In the genomic region with DNA sequence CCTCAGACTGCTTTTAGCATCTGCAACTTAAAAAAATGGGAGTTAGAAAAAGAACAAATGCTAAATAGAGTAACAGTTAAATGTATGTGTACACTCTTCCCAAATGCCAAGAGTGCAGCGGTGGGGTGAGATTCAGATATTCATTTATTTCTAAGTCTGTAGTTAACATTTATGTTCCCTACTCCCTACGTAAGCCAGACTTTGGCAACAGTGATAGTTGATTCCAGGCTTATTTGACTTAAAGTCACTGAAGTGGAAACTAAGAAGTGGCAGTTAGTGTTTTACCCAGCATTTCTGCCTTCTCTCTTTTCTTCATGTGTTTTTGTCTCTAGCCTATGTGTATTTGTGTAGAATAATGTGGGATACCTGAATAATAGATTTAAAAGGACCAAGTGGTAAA, we compare ENCODE assay signal across 17 cellular contexts. TPM values are rescaled to one million over a fixed set of nuclear protein-coding genes. Genes with fewer than 3 reads are reported as not detected.
A peak's percentile ranks its signal among the peaks of the same experiment; 100 is the strongest.
DNase-seq lines count a peak whose midpoint lies in the region; ATAC-seq and TF ChIP-seq lines count a peak whose summit lies in the region.
"Had no signal": no experiment of that assay in that cellular context is flagged by ENCODE, and none has a peak within 500 bp of the region (broad histone marks: within the 10 kb centered on the region; RNA-seq: fewer than 3 reads in every experiment).

No MANE protein-coding gene starts in this region.

- no peaks in the 10 kb centered on the region for H3K9me2 ChIP-seq in Loucy (replicated peaks; ENCODE audit: low read depth, low read length)

- BruUV-seq in mammary epithelial cell (replicated peaks; lab: Mats Ljungman, UMichigan) = no TSS peak
- no TSS peak for BruUV-seq in MCF 10A (replicated peaks; lab: Mats Ljungman, UMichigan)

- POLR2A ChIA-PET in MCF 10A (lab: Yijun Ruan, JAX) = no interaction called here

- dilution Hi-C loops in mammary epithelial cell (cut with HindIII; ENCODE audit: low sequenced_read_pairs) = no loop called here

- H3K4me3 Mint-ChIP-seq in MCF 10A (ENCODE audit: unreplicated experiment) = no peak overlapping the region
- H3K4me3 Mint-ChIP-seq: central memory CD8-positive, alpha-beta T cell had no signal

- H3K4me1 Mint-ChIP-seq in MCF 10A (ENCODE audit: insufficient read depth, unreplicated experiment) = peaks cover 27% of the 10 kb centered on the region

- no peak overlapping the region for H3K27ac ChIP-seq in mammary epithelial cell (ENCODE audit: insufficient read depth, low read depth, low read length)

- peaks cover 63% of the 10 kb centered on the region for H3K79me2 ChIP-seq in mammary epithelial cell (ENCODE audit: insufficient read depth, low read length)
- H3K79me2 ChIP-seq in Loucy (ENCODE audit: insufficient read depth, low read length) = peaks cover 82% of the 10 kb centered on the region

- H3K4me2 ChIP-seq in mammary epithelial cell (ENCODE audit: insufficient read depth, low read depth, low read length) (peak overlapping the region; percentile 84), Loucy (ENCODE audit: low read depth, low read length, poor library complexity, severe bottlenecking) (peak overlapping the region; percentile 97)

- peak overlapping the region in 1 of 3 experiments; percentile 9 for H3K4me3 ChIP-seq in mammary epithelial cell (replicated peaks in 1 of 3; ENCODE audit: insufficient read depth in 1 of 3, low read depth in 2 of 3, low read length in 3 of 3)
- peak overlapping the region; percentile 87 for H3K4me3 ChIP-seq in Loucy (ENCODE audit: low read length, poor library complexity, severe bottlenecking)
- H3K4me3 ChIP-seq in retinal pigment epithelial cell (ENCODE audit: low read length) = no peak overlapping the region
- H3K4me3 ChIP-seq: lung had no signal

- 0 out of 2 replicates have a peak, but pooled peaks cover 2% of the 10 kb centered on the region for H3F3A ChIP-seq in Loucy (ENCODE audit: low read depth)

- peaks cover 43% of the 10 kb centered on the region for H3K36me3 ChIP-seq in mammary epithelial cell (ENCODE audit: insufficient read depth, low read length)
- peaks cover 77% of the 10 kb centered on the region for H3K36me3 ChIP-seq in Loucy (ENCODE audit: insufficient read depth, low read length)

- in situ Hi-C loops in mammary epithelial cell (cut with MboI; ENCODE audit: low sequenced_read_pairs in 2 of 2) = no loop called here

- H3K9me3 ChIP-seq in mammary epithelial cell (replicated peaks; ENCODE audit: insufficient read depth, low read length) = no peaks in the 10 kb centered on the region
- H3K9me3 ChIP-seq in Loucy (ENCODE audit: insufficient read depth, low read depth, low read length) = no peaks in the 10 kb centered on the region

- DNase-seq in mammary epithelial cell (no peak), MCF 10A (ENCODE audit: unreplicated experiment) (no peak), astrocyte of the hippocampus (ENCODE audit: low read depth, low spot score) (peak; percentile 26), retinal pigment epithelial cell (ENCODE audit: low read depth) (peak; percentile 41), DMS53 treated with DMSO at 0.1 percent for 48 hours (lab: John Stamatoyannopoulos, UW; ENCODE audit: unreplicated experiment) (no peak)
- no peak for DNase-seq in stimulated activated CD4-positive, alpha-beta T cell treated with anti-CD3 and anti-CD28 coated beads, Interleukin-2, amount 100 ng/mL, for 48 hours
- DNase-seq: activated CD4-positive, alpha-beta T cell treated with anti-CD3 and anti-CD28 coated beads, Interleukin-2, amount 50 U/mL, for 4 hours; activated naive CD4-positive, alpha-beta T cell treated with Interleukin-2 at 50 U/mL for 16 hours; foreskin fibroblast; NCI-H1092; NCI-H2171; SHP77 had no signal

- H3K9ac ChIP-seq in mammary epithelial cell (ENCODE audit: insufficient read depth, low read length) = no peak overlapping the region
- H3K9ac ChIP-seq in Loucy (ENCODE audit: low read depth, low read length, poor library complexity, severe bottlenecking) = peak overlapping the region; percentile 87

- H3K4me1 ChIP-seq in mammary epithelial cell (ENCODE audit: insufficient read depth, low read length) (peaks cover 16% of the 10 kb centered on the region), Loucy (ENCODE audit: insufficient read depth, low read length, poor library complexity, severe bottlenecking) (peaks cover 44% of the 10 kb centered on the region)

- CTCF ChIA-PET in mammary epithelial cell (lab: Charles Lee; ENCODE audit: low non-redundant PET) = no interaction called here
- CTCF ChIA-PET in MCF 10A (lab: Yijun Ruan, JAX) = interaction anchor here (1.5 kb wide), 1 partner anchor 23 kb away, joined by 3 read pairs; no protein-coding TSS in a partner anchor

- 96% methylated on average over 2 of the region's 2 CpGs for WGBS in mammary epithelial cell (ENCODE audit: low coverage, missing lambda C conversion rate)

- no peaks in the 10 kb centered on the region for H3K27me3 Mint-ChIP-seq in MCF 10A (ENCODE audit: insufficient read depth, unreplicated experiment)
- H3K27me3 Mint-ChIP-seq: central memory CD8-positive, alpha-beta T cell; stimulated activated memory B cell treated with anti-CD40 and anti-IgM and Interleukin-4, amounts not matched to agents 10 μg/mL and 1 μg/mL and 100 μg/mL, for 72 hours had no signal

- no peaks in the 10 kb centered on the region for H3K9me3 Mint-ChIP-seq in MCF 10A (ENCODE audit: unreplicated experiment)
- H3K9me3 Mint-ChIP-seq: central memory CD8-positive, alpha-beta T cell; stimulated activated memory B cell treated with anti-CD40 and anti-IgM and Interleukin-4, amounts not matched to agents 10 μg/mL and 1 μg/mL and 100 μg/mL, for 72 hours had no signal

- no peak overlapping the region for H2AFZ ChIP-seq in mammary epithelial cell (ENCODE audit: low read depth, low read length)
- H2AFZ ChIP-seq in Loucy (ENCODE audit: low read length) = no peak overlapping the region

- no peak for ATAC-seq in GM21360 (IDR thresholded peaks at IDR 0.05; ENCODE audit: unreplicated experiment)
- ATAC-seq: stimulated activated memory B cell treated with anti-CD40 and anti-IgM and Interleukin-4, amounts not matched to agents 10 μg/mL and 1 μg/mL and 100 μg/mL, for 72 hours had no signal

- intact Hi-C loops in mammary epithelial cell (cut with micrococcal nuclease) (loop anchor here (5.0 kb wide), 1 partner anchor 45 kb away; the partner anchor contains the start of gene GPC5), MCF 10A (cut with micrococcal nuclease) (no loop called here)

- H3K36me3 Mint-ChIP-seq in MCF 10A (ENCODE audit: insufficient read depth, unreplicated experiment) = peaks cover 79% of the 10 kb centered on the region

- no peak for TF ChIP-seq CTCF in mammary epithelial cell (conservative IDR thresholded peaks at IDR 0.05 in 1 of 2, IDR thresholded peaks at IDR 0.05 in 1 of 2; ENCODE audit: extremely low read depth in 1 of 2, insufficient read depth in 1 of 2, low read depth in 1 of 2, low read length in 2 of 2)
- TF ChIP-seq CTCF in MCF 10A (IDR thresholded peaks at IDR 0.05; ENCODE audit: unreplicated experiment) = no peak
- no peak for TF ChIP-seq CTCF in Loucy (conservative IDR thresholded peaks at IDR 0.05; ENCODE audit: low read length)
- no peak for TF ChIP-seq CTCF in retinal pigment epithelial cell (conservative IDR thresholded peaks at IDR 0.05; ENCODE audit: low read depth, low read length)

- H4K20me1 ChIP-seq in mammary epithelial cell (ENCODE audit: insufficient read depth, low read length) (peaks cover 4% of the 10 kb centered on the region), Loucy (ENCODE audit: insufficient read depth, low read length, poor library complexity, severe bottlenecking) (peaks cover 80% of the 10 kb centered on the region)

- no peaks in the 10 kb centered on the region for H3K27me3 ChIP-seq in mammary epithelial cell (ENCODE audit: insufficient read depth, low read length)
- H3K27me3 ChIP-seq in Loucy (ENCODE audit: insufficient read depth, low read length, poor library complexity, severe bottlenecking) = peaks cover 9% of the 10 kb centered on the region

- H3K27ac Mint-ChIP-seq in MCF 10A (ENCODE audit: low read depth, unreplicated experiment) = no peak overlapping the region
- H3K27ac Mint-ChIP-seq: stimulated activated memory B cell treated with anti-CD40 and anti-IgM and Interleukin-4, amounts not matched to agents 10 μg/mL and 1 μg/mL and 100 μg/mL, for 72 hours had no signal

RNA-seq across cellular contexts. Expression of gene MIR17HG, which starts 4.5 kb away (rescaled TPM):
- total RNA-seq in mammary epithelial cell = 1 to 10 TPM; 4.0 to 5.2 TPM
- polyA plus RNA-seq in mammary epithelial cell = 0.59 TPM
- polyA minus RNA-seq in mammary epithelial cell = 8.6 TPM
- 3.1 and 8.1 TPM in 2 replicates for total RNA-seq in MCF 10A (2022)

RNA-seq across cellular contexts. Expression of gene GPC5, which starts 46.4 kb away (rescaled TPM):
- total RNA-seq in mammary epithelial cell (1 to 10 TPM in 1 of 2 donors, not detected in 1; 1.2 TPM), MCF 10A (2022) (not detected in 2 replicates)
- 0.03 TPM for polyA plus RNA-seq in mammary epithelial cell
- polyA minus RNA-seq in mammary epithelial cell = not detected

Comparison
In these comparisons a context has a peak if more than half of its experiments do, and no peak if none do; other contexts are left out.
1. DNase-seq: peak in astrocyte of the hippocampus (single experiment) and retinal pigment epithelial cell (single experiment); none in mammary epithelial cell (single experiment), MCF 10A (single experiment), stimulated activated CD4-positive, alpha-beta T cell treated with anti-CD3 and anti-CD28 coated beads, Interleukin-2, amount 100 ng/mL, for 48 hours (0 of 2) and DMS53 treated with DMSO at 0.1 percent for 48 hours (single experiment).